Comparison of ENCODE assay signal across 16 cellular contexts in genomic region chr1:204092632-204093420, GRCh38. TPM values are rescaled to one million over a fixed set of nuclear protein-coding genes. Genes with fewer than 3 reads are reported as not detected.
A peak's percentile ranks its signal among the peaks of the same experiment; 100 is the strongest.
DNase-seq lines count a peak whose midpoint lies in the region; ATAC-seq and TF ChIP-seq lines count a peak whose summit lies in the region.
"Had no signal": no experiment of that assay in that cellular context is flagged by ENCODE, and none has a peak within 500 bp of the region (broad histone marks: within the 10 kb centered on the region; RNA-seq: fewer than 3 reads in every experiment).

No MANE protein-coding gene starts in this region.

- peaks cover 100% of the 10 kb centered on the region for H3K79me2 ChIP-seq in PC-3 (ENCODE audit: low read length)

- H3K36me3 ChIP-seq in cardiac muscle cell (no peaks in the 10 kb centered on the region), endocrine pancreas (ENCODE audit: control insufficient read depth, insufficient read depth, low read length) (no peaks in the 10 kb centered on the region), uterus (no peaks in the 10 kb centered on the region), PC-3 (ENCODE audit: low read depth, low read length) (no peaks in the 10 kb centered on the region)
- H3K36me3 ChIP-seq: HAP-1 had no signal

- CTCF ChIA-PET in PC-3 (lab: Charles Lee): no interaction called here

- DNase-seq in cardiac muscle cell (ENCODE audit: low read depth in 1 of 2, low spot score in 1 of 2) (no peak), Right ventricle myocardium superior (no peak), nephron progenitor cell (no peak), uterus (no peak), head of caudate nucleus (no peak), PC-3 (no peak), HK-2 (ENCODE audit: unreplicated experiment) (no peak)
- DNase-seq: activated CD8-positive, alpha-beta memory T cell treated with anti-CD3 and anti-CD28 coated beads for 24 hours; amniotic stem cell; CD4-positive, CD25-positive, alpha-beta regulatory T cell; NCI-H774; SW 1271 had no signal

- H3K27ac ChIP-seq in cardiac muscle cell (peak overlapping the region; percentile 20), uterus (peak overlapping the region; percentile 37 to 99), PC-3 (ENCODE audit: low read length) (no peak overlapping the region)
- H3K27ac ChIP-seq: epithelial cell of prostate had no signal

- TF ChIP-seq POLR2A in uterus (IDR thresholded peaks at IDR 0.05): no peak

- H3K4me1 Mint-ChIP-seq in nephron progenitor cell: peaks cover 95% of the 10 kb centered on the region
- H3K4me1 Mint-ChIP-seq: CD4-positive, CD25-positive, alpha-beta regulatory T cell had no signal

- H3F3A ChIP-seq in PC-3 (ENCODE audit: low read length, unreplicated experiment): no peaks in the 10 kb centered on the region

- POLR2A ChIA-PET in PC-3 (lab: Charles Lee; ENCODE audit: unreplicated experiment): interaction anchor here (0.6 kb wide), 1 partner anchor 277 kb away, joined by 3 read pairs; no protein-coding TSS in a partner anchor

- intact Hi-C loops in Right ventricle myocardium superior (cut with DNase I) (no loop called here), uterus (cut with DNase I; ENCODE audit: low total_unique reads) (no loop called here), head of caudate nucleus (cut with DNase I) (no loop called here), PC-3 (cut with micrococcal nuclease) (no loop called here)

- peaks cover 44% of the 10 kb centered on the region for H4K20me1 ChIP-seq in PC-3 (ENCODE audit: low read length)

- H3K4me1 ChIP-seq in cardiac muscle cell (ENCODE audit: low read depth) (peaks cover 20% of the 10 kb centered on the region), endocrine pancreas (ENCODE audit: control insufficient read depth, insufficient read depth, low read length) (peaks cover 15% of the 10 kb centered on the region), uterus (peaks cover 9 to 44% of the 10 kb centered on the region in 2 donors), PC-3 (ENCODE audit: insufficient read depth, low read length) (peaks cover 27% of the 10 kb centered on the region)

- H3K9me3 Mint-ChIP-seq in nephron progenitor cell: no peaks in the 10 kb centered on the region
- H3K9me3 Mint-ChIP-seq: activated T-helper 2 cell treated with anti-CD3 and anti-CD28 coated beads, Interferon-gamma antibody, Interleukin-2, Interleukin-4, amounts not matched to agents 10 μg/mL and 5 μg/mL and 100 μg/mL, durations not matched to agents 14 hours and 24 hours and 36 hours; CD4-positive, CD25-positive, alpha-beta regulatory T cell had no signal

- H3K4me3 ChIP-seq in cardiac muscle cell (no peak overlapping the region), endocrine pancreas (ENCODE audit: control insufficient read depth, insufficient read depth, low read length) (no peak overlapping the region), uterus (no peak overlapping the region), PC-3 (ENCODE audit: low read length) (no peak overlapping the region)
- H3K4me3 ChIP-seq: HAP-1 had no signal

- peak overlapping the region; percentile 87 for H3K27ac Mint-ChIP-seq in nephron progenitor cell
- H3K27ac Mint-ChIP-seq: activated T-helper 2 cell treated with anti-CD3 and anti-CD28 coated beads, Interferon-gamma antibody, Interleukin-2, Interleukin-4, amounts not matched to agents 10 μg/mL and 5 μg/mL and 100 μg/mL, durations not matched to agents 14 hours and 24 hours and 36 hours; CD4-positive, CD25-positive, alpha-beta regulatory T cell had no signal

- H3K36me3 Mint-ChIP-seq in nephron progenitor cell (ENCODE audit: low read depth): peaks cover 6% of the 10 kb centered on the region
- H3K36me3 Mint-ChIP-seq: CD4-positive, CD25-positive, alpha-beta regulatory T cell had no signal

- H3K27me3 Mint-ChIP-seq in nephron progenitor cell (ENCODE audit: low read depth, poor library complexity): peaks cover 2% of the 10 kb centered on the region

- H3K4me3 Mint-ChIP-seq in nephron progenitor cell: peak overlapping the region; percentile 54
- H3K4me3 Mint-ChIP-seq: CD4-positive, CD25-positive, alpha-beta regulatory T cell had no signal

- no peaks in the 10 kb centered on the region for H3K9me2 ChIP-seq in PC-3 (replicated peaks; ENCODE audit: low read length)

- TF ChIP-seq CTCF in cardiac muscle cell (IDR thresholded peaks at IDR 0.05; ENCODE audit: low read depth, low read length) (no peak), nephron progenitor cell (IDR thresholded peaks at IDR 0.05) (no peak), uterus (IDR thresholded peaks at IDR 0.05) (no peak), PC-3 (conservative IDR thresholded peaks at IDR 0.05; ENCODE audit: low read depth, low read length) (no peak)

- H3K9ac ChIP-seq in endocrine pancreas (ENCODE audit: control insufficient read depth, insufficient read depth, low read length): peak overlapping the region; percentile 34
- no peak overlapping the region for H3K9ac ChIP-seq in PC-3 (ENCODE audit: low read length)

- no peak overlapping the region for H2AFZ ChIP-seq in PC-3 (ENCODE audit: low read length)

- H3K9me3 ChIP-seq in cardiac muscle cell (ENCODE audit: low read depth): no peaks in the 10 kb centered on the region
- no peaks in the 10 kb centered on the region for H3K9me3 ChIP-seq in endocrine pancreas (ENCODE audit: control insufficient read depth, low read length)
- H3K9me3 ChIP-seq in uterus: no peaks in the 10 kb centered on the region
- H3K9me3 ChIP-seq in PC-3 (ENCODE audit: low read length): no peaks in the 10 kb centered on the region
- H3K9me3 ChIP-seq: HAP-1 had no signal

- BruUV-seq in PC-3 (replicated peaks; lab: Mats Ljungman, UMichigan): no TSS peak

- ATAC-seq in Right ventricle myocardium superior (ENCODE audit: poor library complexity) (no peak), PC-3 (no peak)

- H3K27me3 ChIP-seq in cardiac muscle cell (no peaks in the 10 kb centered on the region), endocrine pancreas (ENCODE audit: control insufficient read depth, insufficient read depth, low read length) (no peaks in the 10 kb centered on the region), uterus (no peaks in the 10 kb centered on the region), PC-3 (ENCODE audit: low read length) (no peaks in the 10 kb centered on the region)

- H3K4me2 ChIP-seq in PC-3 (ENCODE audit: low read length): no peak overlapping the region

RNA-seq across cellular contexts. Expression of gene SOX13, which starts 19.9 kb away (rescaled TPM):
- 33.8 and 39.7 TPM in 2 replicates for total RNA-seq in cardiac muscle cell
- 34.8 and 45.2 TPM in 2 replicates for polyA plus RNA-seq in cardiac muscle cell
- 12.4 TPM for total RNA-seq in Right ventricle myocardium superior
- total RNA-seq in uterus: 100 to 1,000 TPM in 1 of 4 donors, 10 to 100 TPM in 3; 15.7 to 139 (median 37.9) TPM
- 81.9 and 93.1 TPM in 2 replicates for total RNA-seq in PC-3 (2014; rRNA removed)
- polyA plus RNA-seq: CD4-positive, CD25-positive, alpha-beta regulatory T cell had no signal

RNA-seq across cellular contexts. Expression of gene ETNK2, which starts 59.0 kb away (rescaled TPM):
- total RNA-seq in cardiac muscle cell: 24.7 and 30.4 TPM in 2 replicates
- 18.0 and 29.9 TPM in 2 replicates for polyA plus RNA-seq in cardiac muscle cell
- total RNA-seq in Right ventricle myocardium superior: 5.2 TPM
- total RNA-seq in uterus: 10 to 100 TPM in 3 of 4 donors, 1 to 10 TPM in 1; 2.3 to 23.9 (median 13.9) TPM
- 24.5 and 37.1 TPM in 2 replicates for total RNA-seq in PC-3 (2014; rRNA removed)
